Comparison of ENCODE assay signal across 8 cellular contexts in genomic region chr17:57004944-57005579, GRCh38. TPM values are rescaled to one million over a fixed set of nuclear protein-coding genes. Genes with fewer than 3 reads are reported as not detected.
DNase-seq lines count a peak whose midpoint lies in the region; ATAC-seq and TF ChIP-seq lines count a peak whose summit lies in the region.

No MANE protein-coding gene starts in this region.

- CTCF ChIA-PET in PC-3 (lab: Charles Lee) = no interaction called here

- no peaks in the 10 kb centered on the region for H4K20me1 ChIP-seq in PC-3 (ENCODE audit: low read length)

- intact Hi-C loops in PC-3 (cut with micrococcal nuclease) = loop anchor here (1.0 to 5.0 kb wide), 2 partner anchors 49 to 102 kb away; no protein-coding TSS in a partner anchor
- intact Hi-C loops in heart left ventricle (cut with DNase I) = loop anchor here in 7 of 10 donors (5.0 to 10.0 kb wide), 7 partner anchors 52 to 110 kb away; partner anchors contain the start of gene AKAP1 (in 2 of the 7)
- intact Hi-C loops in uterus (cut with DNase I; ENCODE audit: low total_unique reads) = no loop called here

- H3K9ac ChIP-seq in PC-3 (ENCODE audit: low read length) = no peak overlapping the region

- H2AFZ ChIP-seq in PC-3 (ENCODE audit: low read length) = no peak overlapping the region

- H3K36me3 ChIP-seq in PC-3 (ENCODE audit: low read depth, low read length) (no peaks in the 10 kb centered on the region), heart left ventricle (peaks cover 0 to 72% (median 65%) of the 10 kb centered on the region in 9 donors), uterus (no peaks in the 10 kb centered on the region)

- H3K9me2 ChIP-seq in PC-3 (replicated peaks; ENCODE audit: low read length) = no peaks in the 10 kb centered on the region

- DNase-seq in COLO668 (lab: John Stamatoyannopoulos, UW; ENCODE audit: unreplicated experiment) (peak; percentile 4), PC-3 (peak; percentile 51), heart left ventricle (no peak), NCI-H2171 (lab: John Stamatoyannopoulos, UW) (no peak), glomerular visceral epithelial cell (ENCODE audit: extremely low spot score) (no peak), uterus (no peak)

- no peak overlapping the region for H3K4me2 ChIP-seq in PC-3 (ENCODE audit: low read length)

- WGBS in heart left ventricle, 4 donors = 63 to 70% (median 66%) methylated on average over 7 to 8 of the region's 8 CpGs

- BruUV-seq in PC-3 (replicated peaks; lab: Mats Ljungman, UMichigan) = no TSS peak

- H3K27ac ChIP-seq in PC-3 (ENCODE audit: low read length) (no peak overlapping the region), heart left ventricle (no peak overlapping the region), uterus (no peak overlapping the region)

- H3K4me3 ChIP-seq in PC-3 (ENCODE audit: low read length) (no peak overlapping the region), heart left ventricle (no peak overlapping the region), uterus (no peak overlapping the region)

- H3F3A ChIP-seq in PC-3 (ENCODE audit: low read length, unreplicated experiment) = no peaks in the 10 kb centered on the region

- TF ChIP-seq CTCF in PC-3 (conservative IDR thresholded peaks at IDR 0.05; ENCODE audit: low read depth, low read length) (peak; percentile 75), heart left ventricle (IDR thresholded peaks at IDR 0.05) (peak in 9 of 12 donors; percentile 8 to 50 (median 36)), uterus (IDR thresholded peaks at IDR 0.05) (peak in 1 of 4 experiments; percentile 26)

- H3K79me2 ChIP-seq in PC-3 (ENCODE audit: low read length) = no peaks in the 10 kb centered on the region

- TF ChIP-seq POLR2A in heart left ventricle (IDR thresholded peaks at IDR 0.05) = no peak
- no peak for TF ChIP-seq POLR2A in uterus (IDR thresholded peaks at IDR 0.05)

- H3K4me1 ChIP-seq in PC-3 (ENCODE audit: insufficient read depth, low read length) (no peaks in the 10 kb centered on the region), heart left ventricle (peaks cover 0 to 10% (median 0%) of the 10 kb centered on the region in 12 donors), uterus (no peaks in the 10 kb centered on the region)

- ATAC-seq in GM19043 (IDR thresholded peaks at IDR 0.05; ENCODE audit: low read depth, unreplicated experiment) (peak; percentile 87), HG03064 (IDR thresholded peaks at IDR 0.05; ENCODE audit: low read depth, unreplicated experiment) (peak; percentile 75), PC-3 (peak; percentile 57), heart left ventricle (peak; percentile 22 to 57 (median 38))

- H3K9me3 ChIP-seq in PC-3 (ENCODE audit: low read length) (no peaks in the 10 kb centered on the region), heart left ventricle (no peaks in the 10 kb centered on the region), uterus (no peaks in the 10 kb centered on the region)

- H3K27me3 ChIP-seq in PC-3 (ENCODE audit: low read length) (no peaks in the 10 kb centered on the region), heart left ventricle (no peaks in the 10 kb centered on the region), uterus (no peaks in the 10 kb centered on the region)

- POLR2A ChIA-PET in PC-3 (lab: Charles Lee; ENCODE audit: unreplicated experiment) = no interaction called here

RNA-seq across cellular contexts. Expression of gene SCPEP1, which starts 27.1 kb away (rescaled TPM):
- total RNA-seq in PC-3 (2014; rRNA removed) = 56.0 and 73.3 TPM in 2 replicates
- total RNA-seq in heart left ventricle = 100 to 1,000 TPM in 1 of 9 donors, 10 to 100 TPM in 8; 39.8 to 162 (median 58.0) TPM
- 10 to 100 TPM; 31.9 to 99.7 TPM for polyA plus RNA-seq in heart left ventricle
- total RNA-seq in uterus = 10 to 100 TPM; 37.7 to 58.0 (median 48.2) TPM

RNA-seq across cellular contexts. Expression of gene COIL, which starts 44.2 kb away (rescaled TPM):
- total RNA-seq in PC-3 (2014; rRNA removed) (22.3 and 22.9 TPM in 2 replicates), heart left ventricle (10 to 100 TPM in 1 of 9 donors, 1 to 10 TPM in 8; 6.5 to 11.3 (median 7.8) TPM), uterus (10 to 100 TPM in 3 of 4 donors, 1 to 10 TPM in 1; 6.9 to 26.1 (median 14.3) TPM)
- 1 to 10 TPM; 5.7 to 6.9 TPM for polyA plus RNA-seq in heart left ventricle

Comparison
In these comparisons a context has a peak if more than half of its experiments do, and no peak if none do; other contexts are left out.
1. DNase-seq: peak in COLO668 (single experiment) and PC-3 (single experiment); none in heart left ventricle (0 of 5), NCI-H2171 (single experiment), glomerular visceral epithelial cell (single experiment) and uterus (0 of 2).
2. Peak in every context shown above with its lines, with median percentiles within 50 percentile points of each other: ATAC-seq.